ENCODE assay signal across 8 cellular contexts in the genomic region with DNA sequence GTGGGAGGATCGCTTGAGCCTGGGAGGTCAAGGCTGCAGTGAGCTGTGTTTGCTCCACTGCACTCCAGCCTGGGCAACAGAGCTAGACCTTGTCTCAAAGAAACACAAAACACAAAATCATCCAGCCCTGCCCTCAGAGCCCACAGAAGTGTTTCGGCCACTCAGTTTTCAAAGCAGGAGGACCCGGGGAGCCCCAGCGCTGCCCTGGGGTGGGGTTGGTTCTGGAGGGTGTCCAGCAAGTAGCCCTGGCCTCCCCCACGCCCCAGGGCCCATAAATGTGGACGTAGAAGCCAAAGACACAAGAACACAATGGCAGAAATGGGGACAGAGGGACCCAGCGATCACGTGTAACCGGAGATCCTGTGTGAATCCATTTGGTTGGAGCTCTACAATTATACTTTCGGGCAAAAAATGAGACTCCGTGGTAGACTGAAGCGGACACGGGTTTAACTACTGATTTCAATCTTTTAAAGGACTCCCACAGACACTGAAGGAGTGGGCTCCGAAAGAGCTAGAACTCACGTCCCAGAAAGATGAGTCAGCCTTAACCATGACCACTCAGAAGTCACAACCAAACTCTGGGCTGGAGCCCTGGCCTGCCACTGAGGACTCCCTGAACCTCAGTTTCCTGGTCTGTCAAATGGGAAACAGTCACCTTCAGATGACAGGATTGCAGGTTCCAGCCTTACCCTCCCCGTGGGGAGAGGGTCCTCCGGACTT. TPM values are rescaled to one million over a fixed set of nuclear protein-coding genes. Genes with fewer than 3 reads are reported as not detected.
DNase-seq lines count a peak whose midpoint lies in the region; ATAC-seq and TF ChIP-seq lines count a peak whose summit lies in the region.

No MANE protein-coding gene starts in this region.

- H2AK5ac ChIP-seq in mesenchymal stem cell (ENCODE audit: low read length, severe bottlenecking), result no peak overlapping the region

- H2BK12ac ChIP-seq in mesenchymal stem cell (ENCODE audit: low read length in 2 of 2), result peak overlapping the region in 1 of 2 experiments; percentile 44

- H3K36me3 Mint-ChIP-seq in activated T-helper 17 cell treated with anti-CD3 and anti-CD28 coated beads, Interleukin-2, amount 50 U/mL, for 72 hours (ENCODE audit: low read depth), result no peaks in the 10 kb centered on the region

- no peaks in the 10 kb centered on the region for H3K9me3 Mint-ChIP-seq in activated T-helper 17 cell treated with anti-CD3 and anti-CD28 coated beads, Interleukin-2, amount 50 U/mL, for 72 hours

- H3K4me1 ChIP-seq in mesenchymal stem cell (ENCODE audit: control insufficient read depth, insufficient read depth, low read depth, low read length), result peaks cover 11% of the 10 kb centered on the region
- no peaks in the 10 kb centered on the region for H3K4me1 ChIP-seq in psoas muscle

- H2BK120ac ChIP-seq in mesenchymal stem cell (ENCODE audit: low read depth, low read length), result peak overlapping the region; percentile 29

- peak overlapping the region; percentile 28 to 42 for H3K4ac ChIP-seq in mesenchymal stem cell (ENCODE audit: low read depth in 1 of 2, low read length in 2 of 2)

- peak overlapping the region; percentile 82 for H4K8ac ChIP-seq in mesenchymal stem cell (ENCODE audit: low read length)

- peak; percentile 88 for ATAC-seq in activated T-helper 17 cell treated with anti-CD3 and anti-CD28 coated beads, Interleukin-2, amount 50 U/mL, for 72 hours (replicated peaks)
- ATAC-seq in psoas muscle (no peak), HG02610 (IDR thresholded peaks at IDR 0.05; ENCODE audit: unreplicated experiment) (no peak)

- H3K23ac ChIP-seq in mesenchymal stem cell (ENCODE audit: low read length in 2 of 2), result no peak overlapping the region

- H3K4me3 Mint-ChIP-seq in activated T-helper 17 cell treated with anti-CD3 and anti-CD28 coated beads, Interleukin-2, amount 50 U/mL, for 72 hours, result peak overlapping the region; percentile 61

- peak overlapping the region; percentile 81 for H4K91ac ChIP-seq in mesenchymal stem cell (ENCODE audit: low read length)

- H3K18ac ChIP-seq in mesenchymal stem cell (ENCODE audit: low read depth in 1 of 2, low read length in 2 of 2), result peak overlapping the region; percentile 60 to 62

- H3K27me3 ChIP-seq in mesenchymal stem cell (ENCODE audit: control insufficient read depth in 1 of 2, insufficient read depth in 1 of 2, low read length in 2 of 2) (no peaks in the 10 kb centered on the region), psoas muscle (ENCODE audit: insufficient read depth in 3 of 3, low read length in 2 of 3) (peaks cover 0 to 25% (median 13%) of the 10 kb centered on the region in 3 donors)

- WGBS in mesenchymal stem cell, result 59% methylated on average over 17 of the region's 17 CpGs
- WGBS in psoas muscle, 3 donors, result 35 to 51% (median 42%) methylated on average over 17 of the region's 17 CpGs

- H3K27ac Mint-ChIP-seq in activated T-helper 17 cell treated with anti-CD3 and anti-CD28 coated beads, Interleukin-2, amount 50 U/mL, for 72 hours, result peak overlapping the region; percentile 73

- no peak for TF ChIP-seq CTCF in psoas muscle (IDR thresholded peaks at IDR 0.05)

- H3K27ac ChIP-seq in mesenchymal stem cell (ENCODE audit: low read length, poor library complexity, severe bottlenecking), result peak overlapping the region; percentile 6
- no peak overlapping the region for H3K27ac ChIP-seq in psoas muscle

- no peak overlapping the region for H2AFZ ChIP-seq in mesenchymal stem cell (ENCODE audit: low read depth, low read length)

- H3K4me3 ChIP-seq in mesenchymal stem cell (ENCODE audit: insufficient read depth in 1 of 2, low read depth in 1 of 2, low read length in 2 of 2) (peak overlapping the region in 1 of 2 experiments; percentile 4), psoas muscle (no peak overlapping the region)

- intact Hi-C loops in psoas muscle (cut with DNase I), result no loop called here

- H2BK15ac ChIP-seq in mesenchymal stem cell (ENCODE audit: low read depth, poor library complexity, severe bottlenecking), result peak overlapping the region; percentile 91

- DNase-seq in COLO829 (ENCODE audit: low spot score) (peak; percentile 54), HT1080 (ENCODE audit: low read depth) (peak; percentile 55), mesenchymal stem cell (peak; percentile 74), AML-193 (lab: John Stamatoyannopoulos, UW) (no peak), C1 segment of cervical spinal cord (lab: John Stamatoyannopoulos, UW) (no peak), psoas muscle (no peak)

- H3K79me1 ChIP-seq in mesenchymal stem cell (replicated peaks; ENCODE audit: low read length, poor library complexity, severe bottlenecking), result no peaks in the 10 kb centered on the region

- no peaks in the 10 kb centered on the region for H3K36me3 ChIP-seq in mesenchymal stem cell (ENCODE audit: control insufficient read depth in 1 of 2, insufficient read depth in 2 of 2, low read depth in 1 of 2, low read length in 2 of 2)
- no peaks in the 10 kb centered on the region for H3K36me3 ChIP-seq in psoas muscle (ENCODE audit: insufficient read depth in 1 of 2, low read depth in 1 of 2)

- H2BK5ac ChIP-seq in mesenchymal stem cell (ENCODE audit: low read depth, low read length, poor library complexity, severe bottlenecking), result no peak overlapping the region

- no peak overlapping the region for H3K4me2 ChIP-seq in mesenchymal stem cell (ENCODE audit: low read length, poor library complexity, severe bottlenecking)

- H3K9me3 ChIP-seq in mesenchymal stem cell (ENCODE audit: control insufficient read depth, low read length) (no peaks in the 10 kb centered on the region), psoas muscle (no peaks in the 10 kb centered on the region)

- H3K4me1 Mint-ChIP-seq in activated T-helper 17 cell treated with anti-CD3 and anti-CD28 coated beads, Interleukin-2, amount 50 U/mL, for 72 hours, result peaks cover 38% of the 10 kb centered on the region

- H3K14ac ChIP-seq in mesenchymal stem cell (ENCODE audit: low read length in 2 of 2), result no peak overlapping the region

- peak overlapping the region; percentile 75 for H3K9ac ChIP-seq in mesenchymal stem cell (ENCODE audit: low read length)

- no peaks in the 10 kb centered on the region for H3K27me3 Mint-ChIP-seq in activated T-helper 17 cell treated with anti-CD3 and anti-CD28 coated beads, Interleukin-2, amount 50 U/mL, for 72 hours

RNA-seq across cellular contexts. Expression of gene CYTH4, which starts 9.0 kb away (rescaled TPM):
- 0.33 and 2.6 TPM in 2 replicates for total RNA-seq in HT1080 (2014; rRNA removed; shearing (Covaris generic))
- polyA plus RNA-seq in HT1080 (2015; cell fraction: cytosol; rRNA removed), result 1.3 and 1.4 TPM in 2 replicates
- polyA plus RNA-seq in HT1080 (2015; cell fraction: nucleus; rRNA removed), result 4.4 and 4.5 TPM in 2 replicates
- total RNA-seq in activated T-helper 17 cell treated with anti-CD3 and anti-CD28 coated beads, Interleukin-2, amount 50 U/mL, for 72 hours, result 100 to 1,000 TPM in 1 of 2 donors, 10 to 100 TPM in 1; 53.7 to 124 TPM
- 0.65 TPM for polyA plus RNA-seq in mesenchymal stem cell (2013, experiment 1 of 2)
- 0.41 TPM for polyA plus RNA-seq in mesenchymal stem cell (2013, experiment 2 of 2)
- 1 to 10 TPM; 3.0 to 8.5 (median 3.8) TPM for total RNA-seq in psoas muscle
- under 1 TPM; 0.63 to 0.83 (median 0.76) TPM for polyA plus RNA-seq in psoas muscle

RNA-seq across cellular contexts. Expression of gene RAC2, which starts 29.2 kb away (rescaled TPM):
- total RNA-seq in HT1080 (2014; rRNA removed; shearing (Covaris generic)), result 162 and 246 TPM in 2 replicates
- 359 and 376 TPM in 2 replicates for polyA plus RNA-seq in HT1080 (2015; cell fraction: cytosol; rRNA removed)
- polyA plus RNA-seq in HT1080 (2015; cell fraction: nucleus; rRNA removed), result 178 and 198 TPM in 2 replicates
- total RNA-seq in activated T-helper 17 cell treated with anti-CD3 and anti-CD28 coated beads, Interleukin-2, amount 50 U/mL, for 72 hours, result 1,000 to 10,000 TPM in 1 of 2 donors, 100 to 1,000 TPM in 1; 674 to 1,069 TPM
- polyA plus RNA-seq in mesenchymal stem cell (2013, experiment 1 of 2), result 121 TPM
- polyA plus RNA-seq in mesenchymal stem cell (2013, experiment 2 of 2), result 117 TPM
- 1 to 10 TPM; 2.3 to 5.0 (median 3.0) TPM for total RNA-seq in psoas muscle
- 1 to 10 TPM in 2 of 3 donors, under 1 TPM in 1; 0.90 to 1.8 (median 1.5) TPM for polyA plus RNA-seq in psoas muscle

Comparison
In these comparisons a context has a peak if more than half of its experiments do, and no peak if none do; other contexts are left out.
1. DNase-seq: peak in COLO829 (single experiment), HT1080 (single experiment) and mesenchymal stem cell (single experiment); none in AML-193 (0 of 2), C1 segment of cervical spinal cord (0 of 14) and psoas muscle (0 of 2).
2. RNA of gene CYTH4, which starts 9.0 kb away (total RNA-seq): 53.7 to 124 TPM in activated T-helper 17 cell treated with anti-CD3 and anti-CD28 coated beads, Interleukin-2, amount 50 U/mL, for 72 hours; 3.0 to 8.5 TPM in psoas muscle and 0.33 to 2.6 TPM in HT1080; every median in the first group is over 4 times any median in the second.
3. RNA of gene RAC2, which starts 29.2 kb away (total RNA-seq): 674 to 1,069 TPM in activated T-helper 17 cell treated with anti-CD3 and anti-CD28 coated beads, Interleukin-2, amount 50 U/mL, for 72 hours and 162 to 246 TPM in HT1080; 2.3 to 5.0 TPM in psoas muscle; every median in the first group is over 10 times any median in the second.